ENCODE assay signal across 14 cellular contexts in genomic region chr5:169667896-169668674, GRCh38. TPM values are rescaled to one million over a fixed set of nuclear protein-coding genes. Genes with fewer than 3 reads are reported as not detected.
DNase-seq lines count a peak whose midpoint lies in the region; ATAC-seq and TF ChIP-seq lines count a peak whose summit lies in the region.
"Had no signal": no experiment of that assay in that cellular context is flagged by ENCODE, and none has a peak within 500 bp of the region (broad histone marks: within the 10 kb centered on the region; RNA-seq: fewer than 3 reads in every experiment).

No MANE protein-coding gene starts in this region.

- H3K27ac ChIP-seq in CD4-positive, CD25-positive, alpha-beta regulatory T cell (ENCODE audit: insufficient read depth, low read length, poor library complexity, severe bottlenecking): no peak overlapping the region
- H3K27ac ChIP-seq in SJSA1: peak overlapping the region; percentile 38
- H3K27ac ChIP-seq: heart left ventricle had no signal

- no peaks in the 10 kb centered on the region for H3K27me3 Mint-ChIP-seq in CD4-positive, CD25-positive, alpha-beta regulatory T cell
- H3K27me3 Mint-ChIP-seq: CD4-positive, alpha-beta T cell had no signal

- H3K9me3 Mint-ChIP-seq in CD4-positive, CD25-positive, alpha-beta regulatory T cell: peaks cover 0 to 5% (median 0%) of the 10 kb centered on the region in 7 donors
- peaks cover 0 to 8% of the 10 kb centered on the region in 2 donors for H3K9me3 Mint-ChIP-seq in activated naive CD4-positive, alpha-beta T cell treated with anti-CD3 and anti-CD28 coated beads, Interleukin-2, amount 50 U/mL, for 72 hours
- H3K9me3 Mint-ChIP-seq: activated T-cell treated with anti-CD3 and anti-CD28 coated beads, Interleukin-2, amount 50 U/mL, for 4 hours; CD4-positive, alpha-beta T cell had no signal

- no peak overlapping the region for H3K4me3 ChIP-seq in CD4-positive, CD25-positive, alpha-beta regulatory T cell (ENCODE audit: low read depth, low read length)
- no peak overlapping the region for H3K4me3 ChIP-seq in SJSA1
- H3K4me3 ChIP-seq: heart left ventricle had no signal

- H3K9me3 ChIP-seq in CD4-positive, CD25-positive, alpha-beta regulatory T cell (ENCODE audit: control insufficient read depth in 2 of 2, low read length in 2 of 2): no peaks in the 10 kb centered on the region
- H3K9me3 ChIP-seq in SJSA1 (replicated peaks): no peaks in the 10 kb centered on the region

- no peaks in the 10 kb centered on the region for H3K27me3 ChIP-seq in CD4-positive, CD25-positive, alpha-beta regulatory T cell (ENCODE audit: control insufficient read depth, insufficient read depth, low read length)
- H3K27me3 ChIP-seq in SJSA1 (replicated peaks): no peaks in the 10 kb centered on the region
- H3K27me3 ChIP-seq: heart left ventricle had no signal

- H3K4me3 Mint-ChIP-seq in CD4-positive, CD25-positive, alpha-beta regulatory T cell: no peak overlapping the region
- H3K4me3 Mint-ChIP-seq: activated T-cell treated with anti-CD3 and anti-CD28 coated beads, Interleukin-2, amount 50 U/mL, for 4 hours; CD4-positive, alpha-beta T cell had no signal

- H3K4me1 Mint-ChIP-seq in CD4-positive, CD25-positive, alpha-beta regulatory T cell: peaks cover 29 to 51% (median 40%) of the 10 kb centered on the region in 4 donors

- no peak for DNase-seq in CD4-positive, CD25-positive, alpha-beta regulatory T cell
- DNase-seq in HEK293T (ENCODE audit: extremely low spot score) (no peak), SJSA1 (ENCODE audit: low read depth in 1 of 2, low spot score in 2 of 2) (peak; percentile 70 to 85), fibroblast of peridontal ligament (ENCODE audit: extremely low read depth) (peak; percentile 5), epidermal melanocyte (ENCODE audit: insufficient read length, low spot score) (no peak)
- no peak for DNase-seq in activated naive CD4-positive, alpha-beta T cell treated with anti-CD3 and anti-CD28 coated beads, Interleukin-2, amount 50 U/mL, for 72 hours (ENCODE audit: low spot score in 2 of 2)
- DNase-seq: activated T-cell treated with anti-CD3 and anti-CD28 coated beads, Interleukin-2, amount 50 U/mL, for 4 hours; CD4-positive, alpha-beta T cell; heart left ventricle; MM.1S; substantia nigra had no signal

- peaks cover 31% of the 10 kb centered on the region for H3K36me3 Mint-ChIP-seq in CD4-positive, CD25-positive, alpha-beta regulatory T cell
- peaks cover 9 to 24% of the 10 kb centered on the region in 2 donors for H3K36me3 Mint-ChIP-seq in activated naive CD4-positive, alpha-beta T cell treated with anti-CD3 and anti-CD28 coated beads, Interleukin-2, amount 50 U/mL, for 72 hours

- peaks cover 53% of the 10 kb centered on the region for H3K36me3 ChIP-seq in CD4-positive, CD25-positive, alpha-beta regulatory T cell (ENCODE audit: control insufficient read depth, insufficient read depth, low read length)
- H3K36me3 ChIP-seq in SJSA1: no peaks in the 10 kb centered on the region

- peak overlapping the region in 2 of 3 donors; percentile 39 to 65 for H3K27ac Mint-ChIP-seq in CD4-positive, CD25-positive, alpha-beta regulatory T cell
- no peak overlapping the region for H3K27ac Mint-ChIP-seq in activated naive CD4-positive, alpha-beta T cell treated with anti-CD3 and anti-CD28 coated beads, Interleukin-2, amount 50 U/mL, for 72 hours
- H3K27ac Mint-ChIP-seq: CD4-positive, alpha-beta T cell had no signal

- no peak for ATAC-seq in CD4-positive, CD25-positive, alpha-beta regulatory T cell (ENCODE audit: low read depth in 2 of 2)
- no peak for ATAC-seq in GM18868 (IDR thresholded peaks at IDR 0.05; ENCODE audit: unreplicated experiment)
- no peak for ATAC-seq in HG03039 (IDR thresholded peaks at IDR 0.05; ENCODE audit: unreplicated experiment)
- no peak for ATAC-seq in activated naive CD4-positive, alpha-beta T cell treated with anti-CD3 and anti-CD28 coated beads, Interleukin-2, amount 50 U/mL, for 72 hours
- ATAC-seq: activated T-cell treated with anti-CD3 and anti-CD28 coated beads, Interleukin-2, amount 50 U/mL, for 4 hours; heart left ventricle; Right ventricle myocardium inferior had no signal

- CTCF ChIA-PET in HEK293T (lab: Yijun Ruan, JAX): no interaction called here

- peaks cover 5% of the 10 kb centered on the region for H3K4me1 ChIP-seq in CD4-positive, CD25-positive, alpha-beta regulatory T cell (ENCODE audit: control insufficient read depth, insufficient read depth, low read length, poor library complexity, severe bottlenecking)
- peaks cover 33% of the 10 kb centered on the region for H3K4me1 ChIP-seq in SJSA1 (replicated peaks)

- POLR2A ChIA-PET in HEK293T (lab: Yijun Ruan, JAX): interaction anchor here (0.6 kb wide), 1 partner anchor 95 kb away, joined by 3 read pairs; no protein-coding TSS in a partner anchor

TF ChIP-seq in HEK293T, 16 proteins besides CTCF, POLR2A, EP300 and RAD21:
- TF ChIP-seq PKNOX1 (IDR thresholded peaks at IDR 0.05): peak; percentile 71
- TF ChIP-seq FOXM1 (IDR thresholded peaks at IDR 0.05; ENCODE audit: borderline replicate concordance): no peak
- TF ChIP-seq ELF4 (IDR thresholded peaks at IDR 0.05): no peak

RNA-seq across cellular contexts. Expression of gene DOCK2, which starts 31.0 kb away (rescaled TPM):
- total RNA-seq in CD4-positive, CD25-positive, alpha-beta regulatory T cell: 354 TPM
- polyA plus RNA-seq in CD4-positive, CD25-positive, alpha-beta regulatory T cell: 10 to 100 TPM; 65.9 to 76.0 (median 69.4) TPM
- total RNA-seq in SJSA1 (2014; rRNA removed; shearing (Covaris generic)): 1.5 and 3.5 TPM in 2 replicates
- 100 to 1,000 TPM; 210 to 220 TPM for total RNA-seq in activated naive CD4-positive, alpha-beta T cell treated with anti-CD3 and anti-CD28 coated beads, Interleukin-2, amount 50 U/mL, for 72 hours

Comparison
In these comparisons a context has a peak if more than half of its experiments do, and no peak if none do; other contexts are left out.
1. DNase-seq: peak in SJSA1 (2 of 2) and fibroblast of peridontal ligament (single experiment); none in CD4-positive, CD25-positive, alpha-beta regulatory T cell (0 of 3), HEK293T (single experiment), epidermal melanocyte (single experiment) and activated naive CD4-positive, alpha-beta T cell treated with anti-CD3 and anti-CD28 coated beads, Interleukin-2, amount 50 U/mL, for 72 hours (0 of 2).
2. H3K27ac Mint-ChIP-seq: peak in CD4-positive, CD25-positive, alpha-beta regulatory T cell (2 of 3); none in activated naive CD4-positive, alpha-beta T cell treated with anti-CD3 and anti-CD28 coated beads, Interleukin-2, amount 50 U/mL, for 72 hours (0 of 2).
3. RNA of gene DOCK2, which starts 31.0 kb away (total RNA-seq): 354 TPM in CD4-positive, CD25-positive, alpha-beta regulatory T cell (single experiment) and 210 to 220 TPM in activated naive CD4-positive, alpha-beta T cell treated with anti-CD3 and anti-CD28 coated beads, Interleukin-2, amount 50 U/mL, for 72 hours; 1.5 to 3.5 TPM in SJSA1; every median in the first group is over 10 times any median in the second.